Comparison of ENCODE assay signal across 5 cellular contexts in genomic region chr6:1831030-1831429, GRCh38.
"Had no signal": no experiment of that assay in that cellular context is flagged by ENCODE, and none has a peak within 500 bp of the region (broad histone marks: within the 10 kb centered on the region; RNA-seq: fewer than 3 reads in every experiment).

No MANE protein-coding gene starts in this region.

- H3K4me3 ChIP-seq: GM23338, K562 had no signal

- H3K27ac Mint-ChIP-seq: GM23338 had no signal

- DNase-seq: H9, HCEC 1CT, IMR-90 had no signal

- H3K4me3 Mint-ChIP-seq: GM23338, H9 had no signal
